In the genomic region with DNA sequence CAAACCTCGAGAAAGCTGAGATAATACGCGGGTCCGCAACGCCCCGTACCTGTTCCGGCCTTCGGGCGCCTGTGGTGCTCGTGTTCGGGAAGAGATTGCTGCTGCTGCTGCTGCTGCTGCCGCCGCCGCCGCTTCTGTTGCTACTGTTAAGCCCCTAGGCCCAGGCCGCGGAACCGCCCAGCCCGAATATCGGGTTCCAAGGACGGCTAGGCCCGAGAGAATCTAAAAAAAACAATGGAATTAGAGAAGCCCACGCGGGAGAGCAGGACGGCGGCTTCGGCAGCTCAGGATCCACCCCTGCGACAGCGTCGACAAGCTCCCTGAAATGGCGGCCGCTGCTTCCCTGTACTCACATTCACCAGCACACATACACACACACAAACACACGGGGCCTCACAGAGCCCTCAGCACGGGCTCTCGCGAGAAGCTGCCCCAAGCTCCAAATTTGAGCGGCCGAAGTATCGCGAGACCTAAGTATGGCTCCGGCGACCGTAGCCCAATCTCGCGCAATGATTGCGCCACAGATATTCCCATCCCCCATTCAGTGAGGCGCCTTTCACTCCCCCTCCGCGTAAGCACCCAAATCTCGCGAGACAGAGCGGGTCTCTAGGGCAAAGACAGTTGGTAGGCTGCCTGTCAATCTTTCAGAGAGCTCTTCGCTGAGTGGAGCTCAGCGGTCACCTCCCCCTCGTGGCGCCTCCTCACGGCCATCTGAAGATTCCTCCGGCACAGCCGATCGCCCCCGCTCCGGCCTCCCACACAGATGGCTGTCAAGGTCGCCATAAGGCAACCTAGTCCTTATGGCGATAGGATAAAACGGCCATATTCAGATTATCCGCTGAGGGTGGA, we compare ENCODE assay signal across 8 cellular contexts.
A peak's percentile ranks its signal among the peaks of the same experiment; 100 is the strongest.
DNase-seq lines count a peak whose midpoint lies in the region; ATAC-seq and FAIRE-seq lines count a peak whose summit lies in the region.

Gene RBM39, minus strand, starts transcription at position 369 of the 849 bp plus-strand sequence. CDS start 1,386 bp downstream, outside the sequence.

- H3K4me1 ChIP-seq in BLaER1: peaks cover 49% of the 10 kb centered on the region

- H4K20me1 ChIP-seq in BLaER1: peaks cover 43% of the 10 kb centered on the region

- H3K9me3 ChIP-seq in BLaER1: no peaks in the 10 kb centered on the region

- peak within 1 kb of the TSS; percentile 94 for H3K4me3 ChIP-seq in BLaER1

- H3K9ac ChIP-seq in BLaER1: peak within 1 kb of the TSS; percentile 100

- H3K27ac ChIP-seq in BLaER1 (peak within 1 kb of the TSS; percentile 100), cingulate gyrus (ENCODE audit: low read depth, low read length) (peak within 1 kb of the TSS; percentile 100)

- peaks cover 36% of the 10 kb centered on the region for H3K36me3 ChIP-seq in BLaER1

- H3K27me3 ChIP-seq in BLaER1: no peaks in the 10 kb centered on the region

- peak; percentile 94 for FAIRE-seq in GM19239 (lab: Jason Lieb, UNC)

- ATAC-seq in HG03457 (IDR thresholded peaks at IDR 0.05; ENCODE audit: unreplicated experiment): peak; percentile 84

- H3K4me2 ChIP-seq in BLaER1: peak within 1 kb of the TSS; percentile 91

- peak; percentile 76 for DNase-seq in GM19239 (ENCODE audit: insufficient read length, low spot score)
- DNase-seq in NCI-H524 treated with DMSO at 0.1 percent for 48 hours (lab: John Stamatoyannopoulos, UW): peak; percentile 99
- DNase-seq in activated CD4-positive, alpha-beta T cell treated with anti-CD3 and anti-CD28 coated beads for 4 hours: peak; percentile 99 to 100
- peak; percentile 100 for DNase-seq in kidney glomerular epithelial cell (lab: John Stamatoyannopoulos, UW)
- peak; percentile 93 to 99 for DNase-seq in stimulated activated CD4-positive, alpha-beta T cell treated with anti-CD3 and anti-CD28 coated beads, Interleukin-1b, Interleukin-23, amount 100 ng/mL, for 1 hour (ENCODE audit: low read depth in 2 of 2)

Comparison
In these comparisons a context has a peak if more than half of its experiments do, and no peak if none do; other contexts are left out.
1. Peak in every context shown above with its lines: DNase-seq, ATAC-seq, H3K4me3 ChIP-seq and H3K27ac ChIP-seq.